In the genomic region with DNA sequence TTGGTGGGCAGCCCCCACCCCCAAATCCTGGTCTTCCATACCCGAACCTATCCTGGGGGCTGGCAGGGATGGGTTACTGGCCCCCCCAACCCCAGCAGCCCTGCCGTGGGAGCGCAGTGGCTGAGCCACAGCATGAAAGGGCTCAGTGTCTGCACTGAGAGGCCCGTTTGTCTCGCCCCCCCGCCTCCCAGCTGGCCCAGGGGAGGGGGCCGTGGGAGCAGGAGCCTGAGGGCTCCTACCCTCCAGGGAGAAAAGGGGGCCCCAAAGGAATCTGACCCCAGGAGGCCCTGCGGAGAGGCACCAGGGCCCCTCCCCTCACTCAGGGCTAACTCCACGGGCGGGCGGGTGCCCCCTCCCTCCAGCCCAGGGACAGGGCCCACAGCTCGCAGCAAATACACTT, we compare ENCODE assay signal across 18 cellular contexts. TPM values are rescaled to one million over a fixed set of nuclear protein-coding genes. Genes with fewer than 3 reads are reported as not detected.
DNase-seq lines count a peak whose midpoint lies in the region; ATAC-seq and TF ChIP-seq lines count a peak whose summit lies in the region.
"Had no signal": no experiment of that assay in that cellular context is flagged by ENCODE, and none has a peak within 500 bp of the region (broad histone marks: within the 10 kb centered on the region; RNA-seq: fewer than 3 reads in every experiment).

No MANE protein-coding gene starts in this region.

- no peak for TF ChIP-seq POLR2A in transverse colon (IDR thresholded peaks at IDR 0.05)

- in situ Hi-C loops in transverse colon (cut with MboI; ENCODE audit: low pct_ligation_motif_present in 1 of 4, low pct_unique_long_range_greater_than_20kb in 1 of 4, low sequenced_read_pairs in 3 of 4): no loop called here

- TF ChIP-seq CTCF in cardiac muscle cell (IDR thresholded peaks at IDR 0.05; ENCODE audit: low read depth, low read length): no peak
- TF ChIP-seq CTCF in transverse colon (IDR thresholded peaks at IDR 0.05): no peak

- ATAC-seq in left cardiac atrium (no peak), GM21526 (IDR thresholded peaks at IDR 0.05; ENCODE audit: low FRiP score, unreplicated experiment) (no peak)
- ATAC-seq: activated T-cell treated with anti-CD3 and anti-CD28 coated beads, Interleukin-2, amount 50 U/mL, for 4 hours had no signal

- H3K36me3 ChIP-seq in cardiac muscle cell: peaks cover 14% of the 10 kb centered on the region
- no peaks in the 10 kb centered on the region for H3K36me3 ChIP-seq in transverse colon

- peaks cover 14% of the 10 kb centered on the region for H3K4me1 ChIP-seq in cardiac muscle cell (ENCODE audit: low read depth)
- peaks cover 17 to 26% (median 22%) of the 10 kb centered on the region in 4 donors for H3K4me1 ChIP-seq in transverse colon

- H3K4me3 ChIP-seq in cardiac muscle cell (no peak overlapping the region), transverse colon (no peak overlapping the region)

- H3K9me3 ChIP-seq in cardiac muscle cell (ENCODE audit: low read depth): no peaks in the 10 kb centered on the region
- H3K9me3 ChIP-seq in transverse colon: no peaks in the 10 kb centered on the region

- intact Hi-C loops in left cardiac atrium (cut with DNase I) (no loop called here), posterior cingulate gyrus (cut with DNase I) (no loop called here), transverse colon (cut with DNase I; ENCODE audit: low total_unique reads) (no loop called here)

- 82% methylated on average over 5 of the region's 12 CpGs; no CpG with 5 or more reads in 1 of the 2 donors for WGBS in transverse colon (ENCODE audit: low coverage in 1 of 2), 2 donors

- no peaks in the 10 kb centered on the region for H3K27me3 ChIP-seq in cardiac muscle cell
- no peaks in the 10 kb centered on the region for H3K27me3 ChIP-seq in transverse colon

- H3K27ac ChIP-seq in cardiac muscle cell (peak overlapping the region; percentile 17), transverse colon (peak overlapping the region in 3 of 4 donors; percentile 37 to 87 (median 42))
- H3K27ac ChIP-seq: HL-60 had no signal

- no peak for TF ChIP-seq EP300 in transverse colon (IDR thresholded peaks at IDR 0.05; ENCODE audit: low read depth)

- no peak for DNase-seq in cardiac muscle cell (ENCODE audit: low read depth in 1 of 2, low spot score in 1 of 2)
- DNase-seq in left cardiac atrium: no peak
- peak; percentile 77 to 82 for DNase-seq in hippocampal formation (lab: John Stamatoyannopoulos, UW)
- peak; percentile 72 to 98 (median 83) for DNase-seq in posterior cingulate gyrus
- no peak for DNase-seq in transverse colon
- no peak for DNase-seq in effector CD8-positive, alpha-beta T cell (lab: John Stamatoyannopoulos, UW)
- no peak for DNase-seq in activated naive CD4-positive, alpha-beta T cell treated with Interleukin-2 at 50 U/mL for 16 hours
- DNase-seq: activated CD4-positive, alpha-beta memory T cell treated with anti-CD3 and anti-CD28 coated beads, Interleukin-2, amount 10 ng/mL, durations not matched to agents 7 days and 5 days; activated T-cell treated with anti-CD3 and anti-CD28 coated beads, Interleukin-2, amount 50 U/mL, for 4 hours; DMS 273 treated with DMSO at 0.1 percent for 48 hours; mesenchymal stem cell; NCI-H2107; NCI-H524 treated with DMSO at 0.1 percent for 48 hours; nephron progenitor cell; SIG-M5 had no signal

RNA-seq across cellular contexts. Expression of a gene that starts 7.6 kb away (rescaled TPM):
- total RNA-seq in cardiac muscle cell: 24.4 and 31.2 TPM in 2 replicates
- 18.1 and 27.3 TPM in 2 replicates for polyA plus RNA-seq in cardiac muscle cell
- total RNA-seq in left cardiac atrium: 10 to 100 TPM; 37.7 to 60.2 TPM
- 100 to 1,000 TPM in 1 of 4 donors, 10 to 100 TPM in 3; 16.5 to 128 (median 24.8) TPM for total RNA-seq in transverse colon
- polyA plus RNA-seq: CD14-positive monocyte had no signal

RNA-seq across cellular contexts. Expression of a gene that starts 8.6 kb away (rescaled TPM):
- 70.5 and 88.8 TPM in 2 replicates for total RNA-seq in cardiac muscle cell
- 52.8 and 64.4 TPM in 2 replicates for polyA plus RNA-seq in cardiac muscle cell
- total RNA-seq in left cardiac atrium: 1 to 10 TPM; 9.0 to 9.5 TPM
- total RNA-seq in transverse colon: 100 to 1,000 TPM in 1 of 4 donors, 10 to 100 TPM in 3; 36.6 to 105 (median 61.2) TPM

RNA-seq across cellular contexts. Expression of a gene that starts 17.8 kb away (rescaled TPM):
- total RNA-seq in cardiac muscle cell (28.1 and 40.3 TPM in 2 replicates), left cardiac atrium (1 to 10 TPM; 6.8 to 8.7 TPM), transverse colon (1,000 to 10,000 TPM in 1 of 4 donors, 100 to 1,000 TPM in 3; 326 to 1,573 (median 641) TPM)
- 35.2 and 45.5 TPM in 2 replicates for polyA plus RNA-seq in cardiac muscle cell

RNA-seq across cellular contexts. Expression of a gene that starts 51.3 kb away (rescaled TPM):
- total RNA-seq in cardiac muscle cell (87.1 and 105 TPM in 2 replicates), left cardiac atrium (10 to 100 TPM; 46.0 to 47.2 TPM), transverse colon (100 to 1,000 TPM; 128 to 708 (median 280) TPM)
- polyA plus RNA-seq in cardiac muscle cell: 74.2 and 93.5 TPM in 2 replicates

Comparison
In these comparisons a context has a peak if more than half of its experiments do, and no peak if none do; other contexts are left out.
1. DNase-seq: peak in hippocampal formation (2 of 2) and posterior cingulate gyrus (10 of 10); none in cardiac muscle cell (0 of 2), left cardiac atrium (single experiment), transverse colon (single experiment), effector CD8-positive, alpha-beta T cell (single experiment) and activated naive CD4-positive, alpha-beta T cell treated with Interleukin-2 at 50 U/mL for 16 hours (single experiment).